25 cellular contexts compared by ENCODE assay signal in genomic region chr12:95191060-95191696, GRCh38.
"Had no signal": no experiment of that assay in that cellular context is flagged by ENCODE, and none has a peak within 500 bp of the region (broad histone marks: within the 10 kb centered on the region; RNA-seq: fewer than 3 reads in every experiment).

No MANE protein-coding gene starts in this region.

- H3K4me3 ChIP-seq: heart right ventricle, pancreas, psoas muscle, right atrium auricular region, skin epidermis, tibial artery, uterus had no signal

- H3K27ac ChIP-seq: epithelial cell of prostate, heart right ventricle, pancreas, psoas muscle, right atrium auricular region, skin epidermis, tibial artery, uterus had no signal

- H3K27me3 ChIP-seq: heart right ventricle, pancreas, right atrium auricular region, tibial artery, uterus had no signal

- H3K36me3 ChIP-seq: heart right ventricle, pancreas, right atrium auricular region, tibial artery, uterus had no signal

- H3K4me1 ChIP-seq: psoas muscle, right atrium auricular region, tibial artery, uterus had no signal

- ATAC-seq: activated CD4-positive, alpha-beta T cell treated with anti-CD3 and anti-CD28 coated beads for 36 hours; heart right ventricle; pancreas; psoas muscle; stimulated activated effector memory CD8-positive, alpha-beta T cell treated with anti-CD3 and anti-CD28 coated beads, Interleukin-12 subunit alpha, Interleukin-12 subunit beta, amount 100 ng/mL, for 72 hours; stimulated activated naive CD8-positive, alpha-beta T cell treated with anti-CD3 and anti-CD28 coated beads, Interleukin-15, amount 100 ng/mL, for 72 hours; WTC11 had no signal

- FAIRE-seq: astrocyte, colon, kidney, pancreas had no signal

- DNase-seq: activated CD4-positive, alpha-beta memory T cell treated with anti-CD3 and anti-CD28 coated beads for 36 hours; activated CD4-positive, alpha-beta T cell treated with anti-CD3 and anti-CD28 coated beads for 36 hours; activated naive CD4-positive, alpha-beta T cell treated with Interleukin-2 at 50 U/mL for 16 hours; activated naive CD8-positive, alpha-beta T cell treated with anti-CD3 and anti-CD28 coated beads for 36 hours; activated T-cell treated with anti-CD3 and anti-CD28 coated beads, Interleukin-2, amount 50 U/mL, for 48 hours; central memory CD4-positive, alpha-beta T cell; endodermal cell; heart right ventricle; kidney; mammary epithelial cell; nephron progenitor cell; pancreas; psoas muscle; stimulated activated CD4-positive, alpha-beta T cell treated with anti-CD3 and anti-CD28 coated beads, Interleukin-1b, Interleukin-23, amount 100 ng/mL, for 48 hours; stimulated activated naive CD8-positive, alpha-beta T cell treated with anti-CD3 and anti-CD28 coated beads, Interleukin-15, amount 100 ng/mL, for 72 hours; T1000; tibial artery; uterus had no signal

- H3K9me3 ChIP-seq: heart right ventricle, pancreas, psoas muscle, right atrium auricular region, tibial artery, uterus had no signal
